ENCODE assay signal across 8 cellular contexts in genomic region chr6:158322724-158323560, GRCh38. TPM values are rescaled to one million over a fixed set of nuclear protein-coding genes. Genes with fewer than 3 reads are reported as not detected.
DNase-seq lines count a peak whose midpoint lies in the region; ATAC-seq and TF ChIP-seq lines count a peak whose summit lies in the region.

No MANE protein-coding gene starts in this region.

- no peaks in the 10 kb centered on the region for H3K27me3 ChIP-seq in lower lobe of right lung (ENCODE audit: low read depth)

- H3K4me3 Mint-ChIP-seq in T-helper 2 cell treated with Interferon-gamma antibody and Interleukin-4, amounts not matched to agents 5 μg/mL and 100 μg/mL, for 36 hours, result peak overlapping the region; percentile 35

- no peak overlapping the region for H3K4me3 ChIP-seq in lower lobe of right lung

- no peaks in the 10 kb centered on the region for H3K9me3 ChIP-seq in lower lobe of right lung

- H3K27me3 Mint-ChIP-seq in T-helper 2 cell treated with Interferon-gamma antibody and Interleukin-4, amounts not matched to agents 5 μg/mL and 100 μg/mL, for 36 hours (ENCODE audit: low read depth), result no peaks in the 10 kb centered on the region

- H3K27ac ChIP-seq in lower lobe of right lung, result no peak overlapping the region

- no peaks in the 10 kb centered on the region for H3K36me3 ChIP-seq in lower lobe of right lung

- H3K4me1 Mint-ChIP-seq in T-helper 2 cell treated with Interferon-gamma antibody and Interleukin-4, amounts not matched to agents 5 μg/mL and 100 μg/mL, for 36 hours (ENCODE audit: low read depth), result peaks cover 36% of the 10 kb centered on the region

- H3K9me3 Mint-ChIP-seq in T-helper 2 cell treated with Interferon-gamma antibody and Interleukin-4, amounts not matched to agents 5 μg/mL and 100 μg/mL, for 36 hours, result no peaks in the 10 kb centered on the region

- intact Hi-C loops in lower lobe of right lung (cut with DNase I), result no loop called here

- H3K27ac Mint-ChIP-seq in T-helper 2 cell treated with Interferon-gamma antibody and Interleukin-4, amounts not matched to agents 5 μg/mL and 100 μg/mL, for 36 hours, result peak overlapping the region; percentile 64

- ATAC-seq in GM18907 (IDR thresholded peaks at IDR 0.05; ENCODE audit: unreplicated experiment), result peak; percentile 79
- ATAC-seq in HG03045 (IDR thresholded peaks at IDR 0.05; ENCODE audit: unreplicated experiment), result peak; percentile 50
- ATAC-seq in lower lobe of right lung, result peak; percentile 34 to 76

- DNase-seq in AG20443 (ENCODE audit: low spot score) (peak; percentile 50), lower lobe of right lung (no peak)
- no peak for DNase-seq in T-helper 2 cell treated with Interferon-gamma antibody and Interleukin-4, amounts not matched to agents 5 μg/mL and 100 μg/mL, for 36 hours (ENCODE audit: low spot score)
- DNase-seq in stimulated activated CD4-positive, alpha-beta T cell treated with anti-CD3 and anti-CD28 coated beads, Interleukin-15, amount 100 ng/mL, for 24 hours, result no peak
- DNase-seq in activated effector memory CD4-positive, alpha-beta T cell treated with Interleukin-2 at 50 U/mL for 16 hours, result no peak
- DNase-seq in activated CD4-positive, alpha-beta T cell treated with anti-CD3 and anti-CD28 coated beads for 4 hours, result no peak

- TF ChIP-seq CTCF in lower lobe of right lung (IDR thresholded peaks at IDR 0.05), result no peak

- peaks cover 27% of the 10 kb centered on the region for H3K4me1 ChIP-seq in lower lobe of right lung

- peaks cover 6% of the 10 kb centered on the region for H3K36me3 Mint-ChIP-seq in T-helper 2 cell treated with Interferon-gamma antibody and Interleukin-4, amounts not matched to agents 5 μg/mL and 100 μg/mL, for 36 hours (ENCODE audit: low read depth)

RNA-seq across cellular contexts. Expression of gene TULP4, which starts 10.7 kb away (rescaled TPM):
- total RNA-seq in lower lobe of right lung, result 104 TPM
